Comparison of ENCODE assay signal across 11 cellular contexts in the genomic region with DNA sequence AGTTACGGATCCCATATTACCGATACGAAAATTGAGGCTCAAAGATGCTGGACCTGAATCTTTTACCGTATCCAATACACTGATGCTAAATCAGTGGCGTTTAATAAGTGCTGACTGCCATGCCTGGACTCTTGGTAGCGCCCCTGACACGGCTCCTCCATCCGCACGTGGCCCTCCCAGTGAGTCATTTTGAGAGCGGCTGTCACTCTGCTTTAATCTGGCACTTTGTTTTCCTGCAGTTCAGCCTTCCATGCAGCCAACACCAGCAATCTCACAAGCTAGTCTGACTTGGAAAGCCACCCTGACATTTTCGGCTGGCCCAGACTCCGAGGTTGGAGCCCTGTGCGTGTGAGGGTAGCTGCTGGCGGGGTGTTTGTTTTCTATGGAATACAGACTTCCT.
DNase-seq lines count a peak whose midpoint lies in the region; ATAC-seq, FAIRE-seq and TF ChIP-seq lines count a peak whose summit lies in the region.
"Had no signal": no experiment of that assay in that cellular context is flagged by ENCODE, and none has a peak within 500 bp of the region (broad histone marks: within the 10 kb centered on the region; RNA-seq: fewer than 3 reads in every experiment).

No MANE protein-coding gene starts in this region.

- no peaks in the 10 kb centered on the region for H3K36me3 ChIP-seq in MG63
- H3K36me3 ChIP-seq in endothelial cell of umbilical vein (ENCODE audit: control insufficient read depth in 2 of 2, extremely low read depth in 1 of 2, insufficient read depth in 2 of 2, low read length in 2 of 2), result no peaks in the 10 kb centered on the region
- H3K36me3 ChIP-seq in upper lobe of left lung, result no peaks in the 10 kb centered on the region

- no peak overlapping the region for H3K4me3 ChIP-seq in MG63
- H3K4me3 ChIP-seq in endothelial cell of umbilical vein (replicated peaks in 1 of 3; ENCODE audit: insufficient read depth in 1 of 3, low read depth in 1 of 3, low read length in 3 of 3), result no peak overlapping the region
- H3K4me3 ChIP-seq in upper lobe of left lung, result no peak overlapping the region

- no peak overlapping the region for H2AFZ ChIP-seq in endothelial cell of umbilical vein (ENCODE audit: low read depth, low read length)

- intact Hi-C loops in endothelial cell of umbilical vein (cut with micrococcal nuclease), result no loop called here

- no peaks in the 10 kb centered on the region for H3K79me2 ChIP-seq in endothelial cell of umbilical vein (ENCODE audit: control insufficient read depth, insufficient read depth, low read length)

- no peaks in the 10 kb centered on the region for H3K4me1 Mint-ChIP-seq in activated T-helper 17 cell treated with anti-CD3 and anti-CD28 coated beads, Interleukin-2, amount 50 U/mL, for 72 hours

- peaks cover 25% of the 10 kb centered on the region for H3K27me3 Mint-ChIP-seq in activated T-helper 17 cell treated with anti-CD3 and anti-CD28 coated beads, Interleukin-2, amount 50 U/mL, for 72 hours

- H3K4me1 ChIP-seq in endothelial cell of umbilical vein (ENCODE audit: control insufficient read depth, extremely low read depth, insufficient read depth, low read length), result peaks cover 4% of the 10 kb centered on the region
- peaks cover 12 to 38% (median 28%) of the 10 kb centered on the region in 4 donors for H3K4me1 ChIP-seq in upper lobe of left lung

- H3K4me3 Mint-ChIP-seq in activated T-helper 17 cell treated with anti-CD3 and anti-CD28 coated beads, Interleukin-2, amount 50 U/mL, for 72 hours, result no peak overlapping the region

- FAIRE-seq in endothelial cell of umbilical vein (lab: Jason Lieb, UNC), result no peak

- dilution Hi-C loops in endothelial cell of umbilical vein (cut with MboI; ENCODE audit: extremely low pct_ligation_motif_present, low sequenced_read_pairs), result no loop called here

- no peak overlapping the region for H3K27ac Mint-ChIP-seq in activated T-helper 17 cell treated with anti-CD3 and anti-CD28 coated beads, Interleukin-2, amount 50 U/mL, for 72 hours

- peak; percentile 90 for DNase-seq in MG63
- DNase-seq in endothelial cell of umbilical vein (ENCODE audit: low read depth, low spot score), result peak; percentile 87
- peak; percentile 73 to 91 for DNase-seq in lung microvascular endothelial cell (ENCODE audit: low read depth in 2 of 2)
- peak in 1 of 2 donors; percentile 55 for DNase-seq in upper lobe of left lung
- no peak for DNase-seq in activated CD4-positive, alpha-beta T cell treated with anti-CD3 and anti-CD28 coated beads for 48 hours
- DNase-seq in activated gamma-delta T cell treated with Interleukin-2 at 50 U/mL for 16 hours, result no peak
- DNase-seq: activated CD8-positive, alpha-beta memory T cell treated with anti-CD3 and anti-CD28 coated beads, Interleukin-2, amount 50 U/mL, for 48 hours; effector CD8-positive, alpha-beta T cell; mesendoderm; NCI-H1417 treated with DMSO at 0.1 percent for 48 hours had no signal

- TF ChIP-seq EP300 in upper lobe of left lung (IDR thresholded peaks at IDR 0.05), result no peak

- H3K36me3 Mint-ChIP-seq in activated T-helper 17 cell treated with anti-CD3 and anti-CD28 coated beads, Interleukin-2, amount 50 U/mL, for 72 hours (ENCODE audit: low read depth), result no peaks in the 10 kb centered on the region

- no TSS peak for BruUV-seq in endothelial cell of umbilical vein (replicated peaks; lab: Mats Ljungman, UMichigan)

- TF ChIP-seq CTCF in endothelial cell of umbilical vein (IDR thresholded peaks at IDR 0.05; ENCODE audit: extremely low read depth in 1 of 2, insufficient read depth in 1 of 2, low read depth in 1 of 2, low read length in 2 of 2) (no peak), upper lobe of left lung (IDR thresholded peaks at IDR 0.05) (no peak)

- H3K4me2 ChIP-seq in endothelial cell of umbilical vein (ENCODE audit: insufficient read depth, low read length), result no peak overlapping the region

- no peaks in the 10 kb centered on the region for H3K9me3 Mint-ChIP-seq in activated T-helper 17 cell treated with anti-CD3 and anti-CD28 coated beads, Interleukin-2, amount 50 U/mL, for 72 hours

- H4K20me1 ChIP-seq in endothelial cell of umbilical vein (replicated peaks; ENCODE audit: control insufficient read depth, extremely low read depth, insufficient read depth, low read length), result no peaks in the 10 kb centered on the region

- CTCF ChIA-PET in endothelial cell of umbilical vein (lab: Charles Lee), result interaction anchor here (0.7 to 3.3 kb wide), 7 partner anchors 9 to 309 kb away, joined by 3 to 21 read pairs (median 4); partner anchors contain the start of gene CCBE1

- H3K9me3 ChIP-seq in MG63, result no peaks in the 10 kb centered on the region
- H3K9me3 ChIP-seq in endothelial cell of umbilical vein (replicated peaks; ENCODE audit: control insufficient read depth, insufficient read depth, low read length), result no peaks in the 10 kb centered on the region
- no peaks in the 10 kb centered on the region for H3K9me3 ChIP-seq in upper lobe of left lung

- no peak for TF ChIP-seq POLR2A in endothelial cell of umbilical vein (IDR thresholded peaks at IDR 0.05; ENCODE audit: low read depth, low read length)
- TF ChIP-seq POLR2A in upper lobe of left lung (IDR thresholded peaks at IDR 0.05), result no peak

- POLR2A ChIA-PET in endothelial cell of umbilical vein (lab: Charles Lee), result no interaction called here

- H3K27ac ChIP-seq in endothelial cell of umbilical vein (ENCODE audit: insufficient read depth, low read depth, low read length), result no peak overlapping the region
- peak overlapping the region in 2 of 4 donors; percentile 37 to 44 for H3K27ac ChIP-seq in upper lobe of left lung

- WGBS in upper lobe of left lung, 2 donors, result 28 to 32% methylated on average over 13 to 14 of the region's 14 CpGs

- no peaks in the 10 kb centered on the region for H3K9me1 ChIP-seq in endothelial cell of umbilical vein (replicated peaks; ENCODE audit: control insufficient read depth, extremely low read depth, insufficient read depth, low read length)

- no peak overlapping the region for H3K9ac ChIP-seq in endothelial cell of umbilical vein (replicated peaks; ENCODE audit: extremely low read depth, insufficient read depth, low read length)

- ATAC-seq in upper lobe of left lung (ENCODE audit: low FRiP score in 2 of 2), result peak; percentile 29 to 39
- no peak for ATAC-seq in activated T-helper 17 cell treated with anti-CD3 and anti-CD28 coated beads, Interleukin-2, amount 50 U/mL, for 72 hours (replicated peaks)

- H3K27me3 ChIP-seq in MG63, result no peaks in the 10 kb centered on the region
- no peaks in the 10 kb centered on the region for H3K27me3 ChIP-seq in endothelial cell of umbilical vein (ENCODE audit: control insufficient read depth in 2 of 2, insufficient read depth in 2 of 2, low read length in 2 of 2)
- no peaks in the 10 kb centered on the region for H3K27me3 ChIP-seq in upper lobe of left lung

TF ChIP-seq in endothelial cell of umbilical vein, 7 proteins besides CTCF, POLR2A, EP300 and RAD21:
- TF ChIP-seq FOS (IDR thresholded peaks at IDR 0.05; ENCODE audit: borderline replicate concordance, insufficient read depth, low read length) (no peak), GATA2 (IDR thresholded peaks at IDR 0.05; ENCODE audit: insufficient read depth, insufficient read length, low read depth, low read length) (no peak)
- TF ChIP-seq, protein P1, sequence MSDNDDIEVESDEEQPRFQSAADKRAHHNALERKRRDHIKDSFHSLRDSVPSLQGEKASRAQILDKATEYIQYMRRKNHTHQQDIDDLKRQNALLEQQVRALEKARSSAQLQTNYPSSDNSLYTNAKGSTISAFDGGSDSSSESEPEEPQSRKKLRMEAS (IDR thresholded peaks at IDR 0.05; ENCODE audit: insufficient read depth, insufficient read length), result peak; percentile 53

Comparison
In these comparisons a context has a peak if more than half of its experiments do, and no peak if none do; other contexts are left out.
1. DNase-seq: peak in MG63 (single experiment), endothelial cell of umbilical vein (single experiment) and lung microvascular endothelial cell (2 of 2); none in activated CD4-positive, alpha-beta T cell treated with anti-CD3 and anti-CD28 coated beads for 48 hours (single experiment) and activated gamma-delta T cell treated with Interleukin-2 at 50 U/mL for 16 hours (single experiment).